Comparison of ENCODE assay signal across 8 cellular contexts in the genomic region with DNA sequence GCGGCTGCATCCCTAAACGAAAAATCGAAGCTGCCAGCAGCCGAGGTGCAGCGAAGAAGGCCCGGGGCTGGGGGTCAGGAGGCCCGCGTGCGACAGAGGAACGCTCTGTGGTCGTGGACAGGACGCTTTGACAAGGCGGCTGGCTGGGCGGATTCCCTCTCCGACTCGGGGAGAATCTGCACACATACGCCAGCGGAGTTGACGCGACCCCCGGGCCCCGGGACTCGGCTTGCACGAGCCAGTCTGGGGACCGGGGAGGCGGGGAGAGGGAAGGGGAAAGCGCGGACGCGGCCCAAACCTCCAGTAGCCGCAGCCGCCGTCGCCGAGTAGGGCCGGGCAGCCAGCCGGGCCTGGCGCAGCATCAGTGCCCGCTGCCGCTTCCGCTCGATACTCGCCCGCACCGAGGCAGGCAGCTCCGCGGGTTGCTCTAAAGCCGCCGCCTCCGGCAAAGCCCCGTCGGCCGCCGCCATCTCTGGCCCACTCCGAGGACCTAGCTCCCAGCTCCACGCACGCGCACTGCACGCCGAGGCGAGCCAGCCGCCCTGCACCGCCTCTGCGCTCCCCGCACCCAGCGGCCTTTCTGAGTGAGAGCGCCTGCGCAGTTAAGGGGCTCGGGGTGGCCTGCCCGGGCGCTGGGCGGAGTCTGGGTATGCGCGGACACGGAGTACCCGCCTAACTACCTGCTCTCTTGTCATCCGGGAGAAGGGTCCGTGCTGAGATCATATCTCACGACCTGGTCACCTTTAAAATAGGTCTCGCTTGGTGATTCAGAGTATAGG. TPM values are rescaled to one million over a fixed set of nuclear protein-coding genes. Genes with fewer than 3 reads are reported as not detected.
A peak's percentile ranks its signal among the peaks of the same experiment; 100 is the strongest.
DNase-seq lines count a peak whose midpoint lies in the region; ATAC-seq and TF ChIP-seq lines count a peak whose summit lies in the region.

A gene (minus strand): TSS at position 518 of the 779 bp plus-strand sequence. CDS start 48 bp downstream, at position 470.

- peak within 1 kb of the TSS; percentile 85; the same call in 1 of the 2 replicates for H2AFZ ChIP-seq in OCI-LY1 (ENCODE audit: low read length)

- no peaks in the 10 kb centered on the region for H3F3A ChIP-seq in OCI-LY1 (ENCODE audit: insufficient read depth, low read length)

- H3K9me2 ChIP-seq in OCI-LY1 (ENCODE audit: low read depth, low read length), result no peaks in the 10 kb centered on the region

- no peak for TF ChIP-seq CTCF in OCI-LY1 (IDR thresholded peaks at IDR 0.05; ENCODE audit: low read length)

- H3K9ac ChIP-seq in OCI-LY1 (ENCODE audit: low read length), result peak within 1 kb of the TSS; percentile 79

- H3K36me3 ChIP-seq in OCI-LY1 (ENCODE audit: insufficient read depth, low read length), result peaks cover 12% of the 10 kb centered on the region; the same call in 1 of the 2 replicates

- H3K4me2 ChIP-seq in OCI-LY1 (ENCODE audit: low read length), result peak within 1 kb of the TSS; percentile 86

- H3K27ac ChIP-seq in OCI-LY1 (ENCODE audit: low read depth, low read length, poor library complexity, severe bottlenecking), result peak within 1 kb of the TSS; percentile 60

- H3K79me2 ChIP-seq in OCI-LY1 (ENCODE audit: insufficient read depth, low read length), result peaks cover 34% of the 10 kb centered on the region

- H3K4me3 ChIP-seq in OCI-LY1 (ENCODE audit: low read depth, low read length, poor library complexity, severe bottlenecking) (peak within 1 kb of the TSS; percentile 79), mononuclear cell (ENCODE audit: low read length) (peak within 1 kb of the TSS; percentile 75)

- ATAC-seq in GM21515 (IDR thresholded peaks at IDR 0.05; ENCODE audit: unreplicated experiment), result peak; percentile 89

- DNase-seq in DMS 273 (lab: John Stamatoyannopoulos, UW; ENCODE audit: unreplicated experiment) (peak; percentile 98), HuH-7 (ENCODE audit: low spot score) (peak; percentile 99), activated T-cell treated with anti-CD3 and anti-CD28 coated beads for 1 hour (ENCODE audit: low read depth) (peak; percentile 97), epidermal melanocyte (ENCODE audit: insufficient read length, low spot score) (peak; percentile 94)
- peak; percentile 97 to 98 for DNase-seq in stimulated activated CD8-positive, alpha-beta memory T cell treated with anti-CD3 and anti-CD28 coated beads, Interleukin-2, amount 100 ng/mL, for 48 hours (ENCODE audit: low read depth in 2 of 2)

- no peaks in the 10 kb centered on the region for H4K20me1 ChIP-seq in OCI-LY1 (ENCODE audit: insufficient read depth, low read length)

- no peaks in the 10 kb centered on the region for H3K27me3 ChIP-seq in OCI-LY1 (ENCODE audit: insufficient read depth, low read length)
- no peaks in the 10 kb centered on the region for H3K27me3 ChIP-seq in mononuclear cell (ENCODE audit: insufficient read depth, low read length)

- peaks cover 49% of the 10 kb centered on the region for H3K4me1 ChIP-seq in OCI-LY1 (ENCODE audit: insufficient read depth, low read length, severe bottlenecking)
- peaks cover 48% of the 10 kb centered on the region for H3K4me1 ChIP-seq in mononuclear cell (ENCODE audit: insufficient read depth, low read length)

- H3K9me3 ChIP-seq in OCI-LY1 (ENCODE audit: low read length), result no peaks in the 10 kb centered on the region
- H3K9me3 ChIP-seq in mononuclear cell (ENCODE audit: low read depth, low read length), result no peaks in the 10 kb centered on the region

RNA-seq across cellular contexts. Expression of the gene that starts here (rescaled TPM):
- total RNA-seq in mononuclear cell, result 20.5 TPM

Comparison
In these comparisons a context has a peak if more than half of its experiments do, and no peak if none do; other contexts are left out.
1. Peak in every context shown above with its lines: DNase-seq, ATAC-seq, H3K4me3 ChIP-seq and H3K27ac ChIP-seq.